Comparison of ENCODE assay signal across 15 cellular contexts in genomic region chr16:23866628-23867027, GRCh38. TPM values are rescaled to one million over a fixed set of nuclear protein-coding genes. Genes with fewer than 3 reads are reported as not detected.
"Had no signal": no experiment of that assay in that cellular context is flagged by ENCODE, and none has a peak within 500 bp of the region (broad histone marks: within the 10 kb centered on the region; RNA-seq: fewer than 3 reads in every experiment).

No MANE protein-coding gene starts in this region.

- H3K9me3 Mint-ChIP-seq: activated CD4-positive, alpha-beta T cell treated with anti-CD3 and anti-CD28 coated beads, Interleukin-2, amount 10 ng/mL, durations not matched to agents 24 days and 14 days; activated CD8-positive, alpha-beta T cell treated with anti-CD3 and anti-CD28 coated beads for 36 hours; activated naive CD4-positive, alpha-beta T cell treated with anti-CD3 and anti-CD28 coated beads, Interleukin-2, amount 10 ng/mL, durations not matched to agents 7 days and 5 days; activated T-cell treated with anti-CD3 and anti-CD28 coated beads, Interleukin-2, amount 50 U/mL, for 24 hours; stimulated activated naive CD8-positive, alpha-beta T cell treated with anti-CD3 and anti-CD28 coated beads, Interleukin-15, Interleukin-2, amounts not matched to agents 100 ng/mL and 50 ng/mL, for 24 hours had no signal

- H3K27ac ChIP-seq: adrenal gland, breast epithelium, coronary artery, parathyroid adenoma had no signal

- DNase-seq: activated CD4-positive, alpha-beta T cell treated with anti-CD3 and anti-CD28 coated beads, Interleukin-2, amount 10 ng/mL, durations not matched to agents 24 days and 14 days; activated CD4-positive, CD25-positive, alpha-beta regulatory T cell; activated CD8-positive, alpha-beta T cell treated with anti-CD3 and anti-CD28 coated beads for 36 hours; activated effector memory CD4-positive, alpha-beta T cell treated with Interleukin-2 at 50 U/mL for 16 hours; activated naive CD4-positive, alpha-beta T cell treated with anti-CD3 and anti-CD28 coated beads, Interleukin-2, amount 10 ng/mL, durations not matched to agents 7 days and 5 days; activated T-cell treated with anti-CD3 and anti-CD28 coated beads, Interleukin-2, amount 50 U/mL, for 24 hours; adrenal gland; trophoblast cell had no signal

- H3K9me3 ChIP-seq: adrenal gland, breast epithelium had no signal

- H3K79me2 ChIP-seq: parathyroid adenoma had no signal

- H3K4me1 ChIP-seq: adrenal gland, breast epithelium, parathyroid adenoma had no signal

- H3K27me3 Mint-ChIP-seq: activated CD4-positive, alpha-beta T cell treated with anti-CD3 and anti-CD28 coated beads, Interleukin-2, amount 10 ng/mL, durations not matched to agents 24 days and 14 days; activated CD8-positive, alpha-beta T cell treated with anti-CD3 and anti-CD28 coated beads for 36 hours; activated naive CD4-positive, alpha-beta T cell treated with anti-CD3 and anti-CD28 coated beads, Interleukin-2, amount 10 ng/mL, durations not matched to agents 7 days and 5 days; activated T-cell treated with anti-CD3 and anti-CD28 coated beads, Interleukin-2, amount 50 U/mL, for 24 hours; stimulated activated naive CD8-positive, alpha-beta T cell treated with anti-CD3 and anti-CD28 coated beads, Interleukin-15, Interleukin-2, amounts not matched to agents 100 ng/mL and 50 ng/mL, for 24 hours had no signal

- H2AFZ ChIP-seq: parathyroid adenoma had no signal

- H3K9ac ChIP-seq: parathyroid adenoma had no signal

- H3K4me3 Mint-ChIP-seq: activated CD4-positive, alpha-beta T cell treated with anti-CD3 and anti-CD28 coated beads, Interleukin-2, amount 10 ng/mL, durations not matched to agents 24 days and 14 days; activated CD8-positive, alpha-beta T cell treated with anti-CD3 and anti-CD28 coated beads for 36 hours; activated naive CD4-positive, alpha-beta T cell treated with anti-CD3 and anti-CD28 coated beads, Interleukin-2, amount 10 ng/mL, durations not matched to agents 7 days and 5 days; activated T-cell treated with anti-CD3 and anti-CD28 coated beads, Interleukin-2, amount 50 U/mL, for 24 hours; stimulated activated naive CD8-positive, alpha-beta T cell treated with anti-CD3 and anti-CD28 coated beads, Interleukin-15, Interleukin-2, amounts not matched to agents 100 ng/mL and 50 ng/mL, for 24 hours had no signal

- H3K27ac Mint-ChIP-seq: activated CD4-positive, alpha-beta T cell treated with anti-CD3 and anti-CD28 coated beads, Interleukin-2, amount 10 ng/mL, durations not matched to agents 24 days and 14 days; activated naive CD4-positive, alpha-beta T cell treated with anti-CD3 and anti-CD28 coated beads, Interleukin-2, amount 10 ng/mL, durations not matched to agents 7 days and 5 days had no signal

- H3K4me3 ChIP-seq: adrenal gland, breast epithelium, coronary artery, lung had no signal

- ATAC-seq: activated CD8-positive, alpha-beta T cell treated with anti-CD3 and anti-CD28 coated beads for 36 hours had no signal

- H3K36me3 ChIP-seq: adrenal gland, breast epithelium had no signal

- H3K27me3 ChIP-seq: adrenal gland, breast epithelium had no signal

RNA-seq across cellular contexts. Expression of gene PRKCB, which starts 30.8 kb away (rescaled TPM):
- total RNA-seq: epithelial cell of proximal tubule, fibroblast of lung had no signal
